8 cellular contexts compared by ENCODE assay signal in genomic region chr17:82495844-82496528, GRCh38. TPM values are rescaled to one million over a fixed set of nuclear protein-coding genes. Genes with fewer than 3 reads are reported as not detected.
DNase-seq lines count a peak whose midpoint lies in the region; ATAC-seq and TF ChIP-seq lines count a peak whose summit lies in the region.

No MANE protein-coding gene starts in this region.

- H3K27me3 ChIP-seq in HUES6 (ENCODE audit: control insufficient read depth, insufficient read depth, low read length) = peaks cover 20% of the 10 kb centered on the region
- H3K27me3 ChIP-seq in aorta (ENCODE audit: control insufficient read depth in 1 of 2, insufficient read depth in 2 of 2, low read length in 1 of 2) = no peaks in the 10 kb centered on the region

- H3K9ac ChIP-seq in HUES6 (ENCODE audit: low read length) = no peak overlapping the region

- WGBS in aorta, 2 donors = 74 to 80% methylated on average over 12 of the region's 12 CpGs

- DNase-seq in activated naive CD8-positive, alpha-beta T cell treated with anti-CD3 and anti-CD28 coated beads for 36 hours = no peak
- DNase-seq in naive B cell = no peak
- DNase-seq in NOMO-1 treated with dmso at 0.1 percent for 144 hours (lab: John Stamatoyannopoulos, UW; ENCODE audit: unreplicated experiment) = no peak
- DNase-seq in aorta = no peak
- DNase-seq in amniotic stem cell (lab: John Stamatoyannopoulos, UW) = no peak
- DNase-seq in putamen (ENCODE audit: low spot score) = no peak

- intact Hi-C loops in aorta (cut with DNase I) = loop anchor here in 1 of 2 donors (2.0 kb wide), 1 partner anchor 23 kb away; the partner anchor contains the start of gene FOXK2

- H3K36me3 Mint-ChIP-seq in activated naive CD8-positive, alpha-beta T cell treated with anti-CD3 and anti-CD28 coated beads for 36 hours = no peaks in the 10 kb centered on the region
- no peaks in the 10 kb centered on the region for H3K36me3 Mint-ChIP-seq in naive B cell

- H3K27ac Mint-ChIP-seq in activated naive CD8-positive, alpha-beta T cell treated with anti-CD3 and anti-CD28 coated beads for 36 hours = no peak overlapping the region
- H3K27ac Mint-ChIP-seq in naive B cell = peak overlapping the region in 5 of 6 donors; percentile 71 to 80 (median 76)

- H3K36me3 ChIP-seq in HUES6 (ENCODE audit: control insufficient read depth, insufficient read depth, low read length) = no peaks in the 10 kb centered on the region
- no peaks in the 10 kb centered on the region for H3K36me3 ChIP-seq in aorta (ENCODE audit: control insufficient read depth in 1 of 2, insufficient read depth in 2 of 2, low read length in 1 of 2)

- H3K9me3 ChIP-seq in HUES6 (ENCODE audit: control insufficient read depth, insufficient read depth, low read depth, low read length) (no peaks in the 10 kb centered on the region), aorta (ENCODE audit: control insufficient read depth, low read length) (no peaks in the 10 kb centered on the region)

- no peaks in the 10 kb centered on the region for H3K9me3 Mint-ChIP-seq in activated naive CD8-positive, alpha-beta T cell treated with anti-CD3 and anti-CD28 coated beads for 36 hours
- H3K9me3 Mint-ChIP-seq in naive B cell = peaks cover 0 to 3% (median 0%) of the 10 kb centered on the region in 7 donors

- no peak for TF ChIP-seq CTCF in C4-2B (conservative IDR thresholded peaks at IDR 0.05)

- ATAC-seq in naive B cell (ENCODE audit: low read depth in 2 of 2) = no peak
- ATAC-seq in aorta (ENCODE audit: low FRiP score) = no peak

- peak overlapping the region; percentile 63; the same call in 1 of the 2 replicates for H3K4me3 ChIP-seq in HUES6 (ENCODE audit: low read depth, low read length)
- H3K4me3 ChIP-seq in aorta (ENCODE audit: low read length in 2 of 2) = no peak overlapping the region

- H3K4me1 ChIP-seq in HUES6 (ENCODE audit: control insufficient read depth, insufficient read depth, low read length) (peaks cover 16% of the 10 kb centered on the region; the same call in 1 of the 2 replicates), aorta (ENCODE audit: control insufficient read depth in 1 of 2, insufficient read depth in 2 of 2, low read length in 2 of 2) (no peaks in the 10 kb centered on the region)

- peak overlapping the region; percentile 43 for H3K4me3 Mint-ChIP-seq in activated naive CD8-positive, alpha-beta T cell treated with anti-CD3 and anti-CD28 coated beads for 36 hours
- H3K4me3 Mint-ChIP-seq in naive B cell = peak overlapping the region; percentile 75 to 92 (median 82)

- H3K27me3 Mint-ChIP-seq in activated naive CD8-positive, alpha-beta T cell treated with anti-CD3 and anti-CD28 coated beads for 36 hours = peaks cover 10% of the 10 kb centered on the region
- peaks cover 0 to 6% (median 0%) of the 10 kb centered on the region in 3 donors for H3K27me3 Mint-ChIP-seq in naive B cell

- peaks cover 23% of the 10 kb centered on the region for H3K4me1 Mint-ChIP-seq in activated naive CD8-positive, alpha-beta T cell treated with anti-CD3 and anti-CD28 coated beads for 36 hours
- H3K4me1 Mint-ChIP-seq in naive B cell = peaks cover 24 to 38% (median 35%) of the 10 kb centered on the region in 3 donors

- peak overlapping the region; percentile 74; the same call in 1 of the 2 replicates for H3K27ac ChIP-seq in C4-2B
- no peak overlapping the region for H3K27ac ChIP-seq in HUES6 (ENCODE audit: low read depth, low read length)
- H3K27ac ChIP-seq in aorta (ENCODE audit: low read depth in 1 of 2, low read length in 2 of 2) = peak overlapping the region in 1 of 2 donors; percentile 71

RNA-seq across cellular contexts. Expression of gene FOXK2, which starts 23.5 kb away (rescaled TPM):
- total RNA-seq in activated naive CD8-positive, alpha-beta T cell treated with anti-CD3 and anti-CD28 coated beads for 36 hours = 10 to 100 TPM; 59.4 to 67.2 TPM
- polyA plus RNA-seq in naive B cell (ENCODE audit: low read depth in 6 of 6) (1 to 10 TPM; 2.5 to 6.0 (median 4.4) TPM), aorta (10 to 100 TPM; 15.3 to 19.5 TPM)
- 10 to 100 TPM; 52.0 to 58.8 TPM for total RNA-seq in aorta

RNA-seq across cellular contexts. Expression of gene NARF, which starts 37.4 kb away (rescaled TPM):
- 10 to 100 TPM; 49.9 to 51.3 TPM for total RNA-seq in activated naive CD8-positive, alpha-beta T cell treated with anti-CD3 and anti-CD28 coated beads for 36 hours
- 100 to 1,000 TPM in 3 of 6 donors, 10 to 100 TPM in 3; 72.3 to 137 (median 95.0) TPM for polyA plus RNA-seq in naive B cell (ENCODE audit: low read depth in 6 of 6)
- 10 to 100 TPM; 45.9 to 76.0 TPM for total RNA-seq in aorta
- 100 to 1,000 TPM in 1 of 2 donors, 10 to 100 TPM in 1; 34.4 to 162 TPM for polyA plus RNA-seq in aorta

RNA-seq across cellular contexts. Expression of gene CYBC1, which starts 45.4 kb away (rescaled TPM):
- total RNA-seq in activated naive CD8-positive, alpha-beta T cell treated with anti-CD3 and anti-CD28 coated beads for 36 hours = 100 to 1,000 TPM; 156 to 163 TPM
- polyA plus RNA-seq in naive B cell (ENCODE audit: low read depth in 6 of 6) (100 to 1,000 TPM; 274 to 340 (median 303) TPM), aorta (10 to 100 TPM; 26.5 to 65.7 TPM)
- total RNA-seq in aorta = 100 to 1,000 TPM in 1 of 2 donors, 10 to 100 TPM in 1; 59.9 to 131 TPM
